Comparison of ENCODE assay signal across 8 cellular contexts in the genomic region with DNA sequence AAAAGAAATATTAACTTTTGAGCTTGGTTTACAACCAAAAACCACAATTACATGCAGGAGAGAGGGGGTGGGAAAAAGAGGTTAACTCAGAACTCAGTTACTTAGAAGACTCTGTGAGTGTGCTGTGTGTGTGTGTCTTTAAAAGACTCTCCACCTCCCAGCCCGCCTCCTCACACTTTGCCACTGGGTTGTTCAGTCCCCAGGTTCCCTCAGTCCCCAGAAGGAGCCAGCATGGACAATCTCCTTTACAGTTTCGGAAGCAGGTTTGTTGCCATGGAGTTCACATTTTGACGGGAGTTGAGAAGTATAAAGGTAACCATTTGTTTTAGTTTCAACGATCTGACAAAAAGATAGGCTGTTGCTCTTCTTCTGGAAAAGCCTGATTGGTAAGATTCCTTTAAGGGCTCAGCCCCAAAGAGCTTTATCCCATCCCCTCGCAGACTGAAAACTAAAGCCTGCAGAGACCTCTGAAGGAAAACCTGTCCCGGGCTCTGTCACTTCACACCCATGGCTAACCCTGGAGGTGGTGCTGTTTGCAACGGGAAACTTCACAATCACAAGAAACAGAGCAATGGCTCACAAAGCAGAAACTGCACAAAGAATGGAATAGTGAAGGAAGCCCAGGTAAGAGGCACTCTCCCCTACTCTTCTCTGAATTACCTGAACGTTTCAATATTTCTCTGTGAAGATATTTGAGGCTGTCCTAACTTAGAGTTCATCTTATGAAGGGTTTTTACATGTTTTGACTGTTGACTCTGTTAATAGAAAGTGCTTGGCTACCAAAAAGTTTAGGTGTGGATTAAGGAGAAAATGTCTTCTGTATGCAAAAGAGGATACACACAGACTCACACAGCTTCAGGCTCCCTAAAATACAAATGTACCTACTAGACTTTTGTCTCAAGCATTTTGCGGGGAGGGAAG. TPM values are rescaled to one million over a fixed set of nuclear protein-coding genes. Genes with fewer than 3 reads are reported as not detected.
DNase-seq lines count a peak whose midpoint lies in the region; ATAC-seq and TF ChIP-seq lines count a peak whose summit lies in the region.

Gene SPTLC3 (plus strand): TSS at position 212 of the 921 bp plus-strand sequence. CDS start 296 bp downstream, at position 508.

- peaks cover 0 to 10% of the 10 kb centered on the region in 2 donors for H3K4me1 ChIP-seq in muscle layer of duodenum (ENCODE audit: control insufficient read depth in 1 of 2, insufficient read depth in 2 of 2, low read length in 2 of 2)

- peak within 1 kb of the TSS; percentile 75 for H3K27ac ChIP-seq in muscle layer of duodenum (ENCODE audit: low read length)

- TF ChIP-seq CTCF in epithelial cell of esophagus (IDR thresholded peaks at IDR 0.05; ENCODE audit: insufficient read depth, low read depth, low read length, missing control alignments) = no peak

- peak within 1 kb of the TSS; percentile 62 for H3K4me3 ChIP-seq in epithelial cell of esophagus (ENCODE audit: low read length)
- H3K4me3 ChIP-seq in muscle layer of duodenum (ENCODE audit: low read depth in 1 of 2, low read length in 2 of 2) = peak within 1 kb of the TSS; percentile 59 to 77

- H3K36me3 ChIP-seq in muscle layer of duodenum (ENCODE audit: control insufficient read depth in 1 of 2, insufficient read depth in 2 of 2, low read length in 2 of 2) = no peaks in the 10 kb centered on the region

- H3K27me3 ChIP-seq in muscle layer of duodenum (ENCODE audit: low read depth, low read length) = no peaks in the 10 kb centered on the region

- ATAC-seq in HG02571 (IDR thresholded peaks at IDR 0.05; ENCODE audit: unreplicated experiment) = peak; percentile 24

- no peaks in the 10 kb centered on the region for H3K9me3 ChIP-seq in muscle layer of duodenum (ENCODE audit: control insufficient read depth in 1 of 2, low read length in 2 of 2)

- DNase-seq in NCI-H2227 treated with DMSO at 0.1 percent for 48 hours (lab: John Stamatoyannopoulos, UW) (peak; percentile 20), NCI-H2227 (lab: John Stamatoyannopoulos, UW; ENCODE audit: unreplicated experiment) (no peak), NCI-H460 (ENCODE audit: extremely low read depth, low read depth) (peak; percentile 22), epithelial cell of esophagus (ENCODE audit: low read depth) (peak; percentile 73), T-helper 9 cell (no peak), NCI-H446 treated with DMSO at 0.1 percent for 48 hours (lab: John Stamatoyannopoulos, UW) (no peak)

RNA-seq across cellular contexts. Expression of gene SPTLC3, which starts in this region (rescaled TPM):
- total RNA-seq in NCI-H460 (2014; rRNA removed; shearing (Covaris generic)) = 15.7 and 16.1 TPM in 2 replicates
- 4.3 and 25.4 TPM in 2 replicates for polyA plus RNA-seq in NCI-H460 (2014; cell fraction: nucleus; rRNA removed)

Comparison
In these comparisons a context has a peak if more than half of its experiments do, and no peak if none do; other contexts are left out.
1. DNase-seq: peak in NCI-H2227 treated with DMSO at 0.1 percent for 48 hours (single experiment), NCI-H460 (single experiment) and epithelial cell of esophagus (single experiment); none in NCI-H2227 (single experiment), T-helper 9 cell (single experiment) and NCI-H446 treated with DMSO at 0.1 percent for 48 hours (single experiment).